ENCODE assay signal across 8 cellular contexts in genomic region chrX:107825698-107826285, GRCh38. TPM values are rescaled to one million over a fixed set of nuclear protein-coding genes. Genes with fewer than 3 reads are reported as not detected.
DNase-seq lines count a peak whose midpoint lies in the region; ATAC-seq lines count a peak whose summit lies in the region.

Gene MID2, plus strand, starts transcription at chrX:107825866. Its CDS starts 561 bp downstream, at chrX:107826427.

- H3K4me1 ChIP-seq in SJCRH30: no peaks in the 10 kb centered on the region
- peaks cover 4% of the 10 kb centered on the region for H3K4me1 ChIP-seq in right cardiac atrium (ENCODE audit: control insufficient read depth, insufficient read depth, low read length)

- H3K4me3 ChIP-seq in SJCRH30 (peak within 1 kb of the TSS; percentile 59), right cardiac atrium (ENCODE audit: low read length) (peak within 1 kb of the TSS; percentile 52)

- DNase-seq in DMS 273 (lab: John Stamatoyannopoulos, UW; ENCODE audit: unreplicated experiment) (peak; percentile 76), DMS 273 treated with DMSO at 0.1 percent for 48 hours (lab: John Stamatoyannopoulos, UW) (no peak), SJCRH30 (peak; percentile 25 to 42), amniotic stem cell (lab: John Stamatoyannopoulos, UW) (peak; percentile 12), right cardiac atrium (peak; percentile 46 to 78 (median 57)), renal cortical epithelial cell (ENCODE audit: low read depth) (peak; percentile 38), cerebellar nuclear complex (lab: John Stamatoyannopoulos, UW) (no peak)

- 1% methylated on average over 43 of the region's 43 CpGs for WGBS in right cardiac atrium

- H3K36me3 ChIP-seq in SJCRH30: no peaks in the 10 kb centered on the region

- ATAC-seq in HG03159 (IDR thresholded peaks at IDR 0.05; ENCODE audit: unreplicated experiment) (peak; percentile 47), right cardiac atrium (peak; percentile 59 to 66)

- intact Hi-C loops in right cardiac atrium (cut with DNase I): no loop called here

- H3K9me3 ChIP-seq in SJCRH30 (replicated peaks): no peaks in the 10 kb centered on the region
- H3K9me3 ChIP-seq in right cardiac atrium (ENCODE audit: control insufficient read depth, low read length): no peaks in the 10 kb centered on the region

- H3K27me3 ChIP-seq in SJCRH30: no peaks in the 10 kb centered on the region
- H3K27me3 ChIP-seq in right cardiac atrium (ENCODE audit: control insufficient read depth, insufficient read depth): no peaks in the 10 kb centered on the region

- no peak within 1 kb of the TSS for H3K27ac ChIP-seq in SJCRH30
- H3K27ac ChIP-seq in right cardiac atrium (ENCODE audit: low read length): peak within 1 kb of the TSS; percentile 57

RNA-seq across cellular contexts. Expression of gene MID2, which starts in this region (rescaled TPM):
- 2.0 and 3.9 TPM in 2 replicates for total RNA-seq in SJCRH30 (2014; rRNA removed; shearing (Covaris generic))
- total RNA-seq in right cardiac atrium (1 to 10 TPM; 5.0 to 6.4 (median 5.9) TPM), renal cortical epithelial cell (16.5 and 29.3 TPM in 2 replicates)
- polyA plus RNA-seq in right cardiac atrium: 0.79 TPM

Comparison
In these comparisons a context has a peak if more than half of its experiments do, and no peak if none do; other contexts are left out.
1. DNase-seq: peak in DMS 273 (single experiment), SJCRH30 (2 of 2), amniotic stem cell (single experiment), right cardiac atrium (3 of 3) and renal cortical epithelial cell (single experiment); none in DMS 273 treated with DMSO at 0.1 percent for 48 hours (single experiment) and cerebellar nuclear complex (0 of 2).